Comparison of ENCODE assay signal across 14 cellular contexts in the genomic region with DNA sequence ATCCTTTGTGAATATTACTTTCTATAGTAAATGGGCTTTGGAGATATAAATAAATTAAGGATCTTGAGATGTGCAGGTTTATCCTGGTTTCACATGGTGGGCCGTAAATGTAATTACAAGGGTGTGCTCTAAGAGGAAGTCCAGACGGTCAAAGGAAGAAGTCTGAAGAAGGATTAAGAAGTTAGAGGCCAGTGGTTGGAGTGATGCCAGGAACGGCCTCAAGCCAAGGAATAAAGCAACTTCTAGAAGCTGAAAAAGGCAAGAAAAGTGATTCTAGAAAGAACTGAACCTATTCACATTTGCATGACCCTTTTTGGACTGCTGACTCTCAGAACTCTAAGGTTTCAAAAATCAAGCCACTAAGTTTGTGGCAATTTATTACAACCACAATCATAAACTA.
"Had no signal": no experiment of that assay in that cellular context is flagged by ENCODE, and none has a peak within 500 bp of the region (broad histone marks: within the 10 kb centered on the region; RNA-seq: fewer than 3 reads in every experiment).

No MANE protein-coding gene starts in this region.

- H3K27me3 ChIP-seq: ascending aorta, breast epithelium, dorsolateral prefrontal cortex, esophagus muscularis mucosa, spleen, suprapubic skin, upper lobe of left lung had no signal

- H3K4me1 ChIP-seq: ascending aorta, breast epithelium, esophagus muscularis mucosa, spleen, suprapubic skin, upper lobe of left lung had no signal

- H3K4me3 ChIP-seq: ascending aorta, breast epithelium, dorsolateral prefrontal cortex, esophagus muscularis mucosa, spleen, suprapubic skin, upper lobe of left lung had no signal

- H3K9me3 ChIP-seq: ascending aorta, breast epithelium, esophagus muscularis mucosa, spleen, suprapubic skin, upper lobe of left lung had no signal

- FAIRE-seq: endometrium, kidney had no signal

- H3K36me3 ChIP-seq: ascending aorta, breast epithelium, esophagus muscularis mucosa, spleen, suprapubic skin, upper lobe of left lung had no signal

- ATAC-seq: sciatic nerve had no signal

- DNase-seq: activated CD4-positive, alpha-beta T cell treated with anti-CD3 and anti-CD28 coated beads, Interleukin-2, amount 50 U/mL, for 48 hours; activated naive CD4-positive, alpha-beta T cell treated with anti-CD3 and anti-CD28 coated beads, Interleukin-2, amount 10 ng/mL, durations not matched to agents 7 days and 5 days; kidney; mesendoderm; spleen; upper lobe of left lung had no signal

- H3K27ac ChIP-seq: ascending aorta, breast epithelium, dorsolateral prefrontal cortex, esophagus muscularis mucosa, spleen, suprapubic skin, upper lobe of left lung, VCaP had no signal
